In the genomic region with DNA sequence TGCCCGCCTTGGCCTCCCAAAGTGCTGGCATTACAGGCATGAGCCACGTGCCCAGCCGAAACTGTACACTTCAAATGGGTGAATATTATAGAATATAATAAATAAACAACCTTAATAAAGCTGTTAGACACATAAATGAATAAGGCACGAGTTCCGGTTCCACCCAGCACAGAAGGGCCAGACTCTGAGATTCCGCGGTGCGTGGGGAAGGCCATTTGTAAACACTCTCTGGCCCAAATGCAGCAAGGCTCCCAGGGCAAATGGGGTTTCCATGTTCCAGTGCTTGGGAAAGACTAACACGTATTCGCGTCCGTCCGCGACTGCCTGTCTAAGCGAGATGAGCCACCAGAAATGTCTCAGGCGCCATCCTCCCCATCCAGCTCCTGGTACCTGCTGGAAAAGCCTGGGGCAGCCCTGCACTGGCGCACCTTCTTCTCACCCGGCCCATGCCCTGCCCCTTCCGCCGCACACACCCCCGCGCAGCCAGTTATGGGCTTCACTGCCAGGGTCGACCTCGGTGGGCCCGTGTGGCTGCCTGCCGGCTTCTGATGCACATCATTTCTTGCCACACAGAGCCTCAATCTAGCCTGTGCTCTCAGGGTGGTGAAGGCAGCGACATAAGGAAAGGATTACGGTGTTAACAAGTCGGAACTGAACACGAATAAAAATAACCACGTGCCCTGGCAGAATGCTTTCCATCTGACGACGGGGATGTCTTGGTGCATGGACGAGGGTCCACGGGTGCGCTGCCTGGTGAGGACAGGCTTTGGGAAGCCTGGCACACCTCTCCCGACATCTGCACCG, we compare ENCODE assay signal across 1 cellular context.
TF ChIP-seq lines count a peak whose summit lies in the region.

No MANE protein-coding gene starts in this region.

TF ChIP-seq in IMR-90, 13 proteins besides CTCF, POLR2A, EP300 and RAD21:
- TF ChIP-seq, protein P1, sequence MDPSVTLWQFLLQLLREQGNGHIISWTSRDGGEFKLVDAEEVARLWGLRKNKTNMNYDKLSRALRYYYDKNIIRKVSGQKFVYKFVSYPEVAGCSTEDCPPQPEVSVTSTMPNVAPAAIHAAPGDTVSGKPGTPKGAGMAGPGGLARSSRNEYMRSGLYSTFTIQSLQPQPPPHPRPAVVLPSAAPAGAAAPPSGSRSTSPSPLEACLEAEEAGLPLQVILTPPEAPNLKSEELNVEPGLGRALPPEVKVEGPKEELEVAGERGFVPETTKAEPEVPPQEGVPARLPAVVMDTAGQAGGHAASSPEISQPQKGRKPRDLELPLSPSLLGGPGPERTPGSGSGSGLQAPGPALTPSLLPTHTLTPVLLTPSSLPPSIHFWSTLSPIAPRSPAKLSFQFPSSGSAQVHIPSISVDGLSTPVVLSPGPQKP (IDR thresholded peaks at IDR 0.05; ENCODE audit: borderline replicate concordance, low read depth, low read length), result no peak
- TF ChIP-seq RFX5 (IDR thresholded peaks at IDR 0.05; ENCODE audit: low read depth, low read length), result no peak
